In the genomic region with DNA sequence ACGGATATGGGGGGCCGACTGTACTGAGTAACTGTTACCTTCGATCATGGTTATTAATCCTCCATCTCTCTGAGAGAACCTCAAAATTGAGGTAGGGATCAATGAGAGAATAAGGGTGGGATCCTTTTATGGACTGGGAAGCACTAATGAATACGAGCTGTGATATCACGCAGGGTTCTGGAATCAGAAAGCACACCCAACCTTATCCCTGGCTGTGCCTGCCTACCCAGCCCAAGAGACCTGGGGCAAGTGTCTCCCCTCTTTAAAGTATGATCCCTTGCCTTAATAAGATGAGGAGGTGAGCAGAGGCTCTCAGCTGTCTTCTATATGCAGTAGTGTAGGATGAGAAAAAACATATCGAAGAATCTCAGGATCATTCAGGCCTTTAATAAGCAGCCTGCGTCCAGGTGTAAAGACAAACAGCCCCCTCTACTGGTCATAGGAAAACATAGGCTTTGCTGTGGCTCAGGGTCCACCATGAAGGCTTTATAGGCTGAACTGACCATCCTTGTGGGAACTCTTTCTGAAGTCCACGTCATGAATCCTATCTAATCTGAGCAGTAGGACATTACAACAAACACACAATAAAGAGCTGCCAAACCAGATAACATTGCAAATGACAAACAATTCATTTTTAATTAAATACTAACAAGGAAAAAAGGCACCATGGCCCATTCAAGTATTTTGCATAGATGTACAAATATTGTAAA, we compare ENCODE assay signal across 8 cellular contexts. TPM values are rescaled to one million over a fixed set of nuclear protein-coding genes. Genes with fewer than 3 reads are reported as not detected.
DNase-seq lines count a peak whose midpoint lies in the region; ATAC-seq and TF ChIP-seq lines count a peak whose summit lies in the region.

No MANE protein-coding gene starts in this region.

- no peak for TF ChIP-seq EP300 in upper lobe of left lung (IDR thresholded peaks at IDR 0.05)

- WGBS in lung, 2 donors = 71 to 76% methylated on average over 8 of the region's 8 CpGs
- 69 to 71% methylated on average over 8 of the region's 8 CpGs for WGBS in upper lobe of left lung, 2 donors

- no peak overlapping the region for H3K27ac ChIP-seq in SJCRH30
- no peak overlapping the region for H3K27ac ChIP-seq in lung (ENCODE audit: low read depth in 1 of 2, low read length in 1 of 2)
- H3K27ac ChIP-seq in upper lobe of left lung = no peak overlapping the region

- H3K9me3 ChIP-seq in SJCRH30 (replicated peaks) (no peaks in the 10 kb centered on the region), lung (ENCODE audit: control insufficient read depth in 2 of 2, insufficient read depth in 1 of 2, low read length in 1 of 2) (no peaks in the 10 kb centered on the region), upper lobe of left lung (no peaks in the 10 kb centered on the region)

- no peak for TF ChIP-seq POLR2A in upper lobe of left lung (IDR thresholded peaks at IDR 0.05)

- DNase-seq in CD1c-positive myeloid dendritic cell (ENCODE audit: extremely low spot score) (peak; percentile 66), LoVo (ENCODE audit: low spot score) (peak; percentile 74), SJCRH30 (peak; percentile 33 to 83), dedifferentiated amniotic fluid mesenchymal stem cell (ENCODE audit: extremely low spot score) (peak; percentile 78), lung (ENCODE audit: low spot score) (no peak), upper lobe of left lung (no peak)

- no peaks in the 10 kb centered on the region for H3K27me3 ChIP-seq in SJCRH30
- no peaks in the 10 kb centered on the region for H3K27me3 ChIP-seq in lung (ENCODE audit: control insufficient read depth, insufficient read depth)
- no peaks in the 10 kb centered on the region for H3K27me3 ChIP-seq in upper lobe of left lung

- peak; percentile 50 for TF ChIP-seq CTCF in lung (IDR thresholded peaks at IDR 0.05; ENCODE audit: control extremely low read depth, extremely low read depth)
- peak; percentile 19 to 62 (median 60) for TF ChIP-seq CTCF in upper lobe of left lung (IDR thresholded peaks at IDR 0.05)

- no peak overlapping the region for H3K4me3 ChIP-seq in SJCRH30
- no peak overlapping the region for H3K4me3 ChIP-seq in lung
- H3K4me3 ChIP-seq in upper lobe of left lung = no peak overlapping the region

- ATAC-seq in GM18868 (IDR thresholded peaks at IDR 0.05; ENCODE audit: unreplicated experiment) = peak; percentile 83
- peak; percentile 63 for ATAC-seq in lung (ENCODE audit: insufficient read depth, low FRiP score)
- peak in 1 of 2 donors; percentile 75 for ATAC-seq in upper lobe of left lung (ENCODE audit: low FRiP score in 2 of 2)
- ATAC-seq in GM19395 (IDR thresholded peaks at IDR 0.05; ENCODE audit: unreplicated experiment) = no peak

- H3K4me1 ChIP-seq in SJCRH30 (no peaks in the 10 kb centered on the region), lung (ENCODE audit: control insufficient read depth in 2 of 2, insufficient read depth in 2 of 2, low read length in 2 of 2) (peaks cover 0 to 11% of the 10 kb centered on the region in 2 donors), upper lobe of left lung (peaks cover 0 to 17% (median 5%) of the 10 kb centered on the region in 4 donors)

- H3K36me3 ChIP-seq in SJCRH30 = peaks cover 25% of the 10 kb centered on the region
- H3K36me3 ChIP-seq in lung (ENCODE audit: control insufficient read depth in 2 of 2, insufficient read depth in 2 of 2, low read length in 2 of 2) = peaks cover 0 to 8% of the 10 kb centered on the region in 2 donors
- peaks cover 0 to 7% (median 1%) of the 10 kb centered on the region in 4 donors for H3K36me3 ChIP-seq in upper lobe of left lung

RNA-seq across cellular contexts. Expression of a gene that starts 16.8 kb away (rescaled TPM):
- not detected in 2 replicates for total RNA-seq in SJCRH30 (2014; rRNA removed; shearing (Covaris generic))
- under 1 TPM; 0.17 to 0.55 TPM for total RNA-seq in lung
- 1 to 10 TPM in 1 of 2 donors, under 1 TPM in 1; 0.04 to 1.7 TPM for polyA plus RNA-seq in lung
- total RNA-seq in upper lobe of left lung = under 1 TPM in 2 of 6 donors, not detected in 4; 0.06 to 0.30 TPM

Comparison
In these comparisons a context has a peak if more than half of its experiments do, and no peak if none do; other contexts are left out.
1. DNase-seq: peak in CD1c-positive myeloid dendritic cell (single experiment), LoVo (single experiment), SJCRH30 (2 of 2) and dedifferentiated amniotic fluid mesenchymal stem cell (single experiment); none in lung (single experiment) and upper lobe of left lung (0 of 2).